12 cellular contexts compared by ENCODE assay signal in genomic region chr11:45994421-45995341, GRCh38.
DNase-seq lines count a peak whose midpoint lies in the region; ATAC-seq, FAIRE-seq and TF ChIP-seq lines count a peak whose summit lies in the region.
"Had no signal": no experiment of that assay in that cellular context is flagged by ENCODE, and none has a peak within 500 bp of the region (broad histone marks: within the 10 kb centered on the region; RNA-seq: fewer than 3 reads in every experiment).

No MANE protein-coding gene starts in this region.

- H3K9me3 ChIP-seq in AG04450 (ENCODE audit: control insufficient read depth, insufficient read depth, low read length) = no peaks in the 10 kb centered on the region
- H3K9me3 ChIP-seq in ectodermal cell (ENCODE audit: control insufficient read depth, low read length) = no peaks in the 10 kb centered on the region

- DNase-seq in AG04450 (ENCODE audit: low read depth, low spot score) (peak; percentile 16), NCI-H2227 (lab: John Stamatoyannopoulos, UW; ENCODE audit: unreplicated experiment) (peak; percentile 33), iris pigment epithelial cell (ENCODE audit: low read depth) (peak; percentile 59), RCC 7860 (ENCODE audit: low spot score) (no peak)
- no peak for DNase-seq in stimulated activated naive CD4-positive, alpha-beta T cell treated with Interleukin-2 at 50 U/mL for 16 hours (lab: John Stamatoyannopoulos, UW)
- DNase-seq: occipital lobe, WERI-Rb-1 had no signal

- H3K4me3 ChIP-seq in AG04450 (ENCODE audit: low read depth, low read length) (no peak overlapping the region; the same call in 1 of the 2 replicates), ectodermal cell (ENCODE audit: insufficient read depth, low read depth, low read length) (no peak overlapping the region)

- H3K4me1 ChIP-seq in ectodermal cell (ENCODE audit: control insufficient read depth, insufficient read depth, low read length) = peaks cover 16% of the 10 kb centered on the region

- no peaks in the 10 kb centered on the region for H3K27me3 ChIP-seq in AG04450 (ENCODE audit: control insufficient read depth, insufficient read depth, low read length)
- H3K27me3 ChIP-seq in ectodermal cell (ENCODE audit: control insufficient read depth, insufficient read depth, low read length, poor library complexity, severe bottlenecking) = no peaks in the 10 kb centered on the region

- TF ChIP-seq CTCF in AG04450 (IDR thresholded peaks at IDR 0.05; ENCODE audit: low read depth, low read length) = no peak

- CTCF ChIA-PET in AG04450 (lab: Charles Lee) = interaction anchor here (1.0 to 7.3 kb wide), 5 partner anchors 11 to 151 kb away, joined by 3 to 49 read pairs (median 4); no protein-coding TSS in a partner anchor

- POLR2A ChIA-PET in AG04450 (lab: Yijun Ruan, JAX) = interaction anchor here (1.2 kb wide), 1 partner anchor 11 kb away, joined by 4 read pairs; no protein-coding TSS in a partner anchor

- no peak overlapping the region for H3K27ac ChIP-seq in AG04450 (ENCODE audit: low read depth, low read length)
- H3K27ac ChIP-seq in ectodermal cell (ENCODE audit: insufficient read depth, low read depth, low read length, poor library complexity, severe bottlenecking) = peak overlapping the region; percentile 59
- H3K27ac ChIP-seq: WERI-Rb-1 had no signal

- no peak for FAIRE-seq in RCC 7860 (lab: Jason Lieb, UNC)
- FAIRE-seq: keratinocyte had no signal

- ATAC-seq in HG03097 (IDR thresholded peaks at IDR 0.05; ENCODE audit: low FRiP score, unreplicated experiment) (no peak), GM21825 (IDR thresholded peaks at IDR 0.05; ENCODE audit: unreplicated experiment) (no peak)
- ATAC-seq: activated T-helper 17 cell treated with anti-CD3 and anti-CD28 coated beads, Interleukin-2, amount 50 U/mL, for 72 hours had no signal

- no peaks in the 10 kb centered on the region for H3K36me3 ChIP-seq in ectodermal cell (ENCODE audit: control insufficient read depth, insufficient read depth, low read length)
- H3K36me3 ChIP-seq: WERI-Rb-1 had no signal

- 58 to 62% methylated on average over 8 to 9 of the region's 9 CpGs for WGBS in ectodermal cell, 2 experiments

Comparison
In these comparisons a context has a peak if more than half of its experiments do, and no peak if none do; other contexts are left out.
1. DNase-seq: peak in AG04450 (single experiment), NCI-H2227 (single experiment) and iris pigment epithelial cell (single experiment); none in RCC 7860 (single experiment) and stimulated activated naive CD4-positive, alpha-beta T cell treated with Interleukin-2 at 50 U/mL for 16 hours (single experiment).